32 cellular contexts compared by ENCODE assay signal in the genomic region with DNA sequence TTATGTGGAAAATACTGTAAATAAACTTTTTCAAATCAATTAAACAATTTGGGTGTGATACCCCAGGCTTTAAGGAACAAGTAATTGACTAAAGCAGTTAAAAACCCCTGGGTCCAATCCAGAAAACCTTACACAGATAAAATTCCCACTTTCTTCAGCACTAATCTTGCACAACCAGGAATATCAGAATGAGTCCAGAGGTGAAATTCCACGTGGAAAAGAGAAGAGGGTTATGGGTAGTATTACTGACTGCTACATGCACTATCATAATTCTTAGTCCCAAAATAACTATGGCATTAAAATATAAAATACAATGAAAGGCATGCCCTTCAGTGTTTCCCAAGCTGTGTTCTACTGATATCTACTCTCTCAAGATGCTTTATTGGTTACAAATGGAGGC.
"Had no signal": no experiment of that assay in that cellular context is flagged by ENCODE, and none has a peak within 500 bp of the region (broad histone marks: within the 10 kb centered on the region; RNA-seq: fewer than 3 reads in every experiment).

No MANE protein-coding gene starts in this region.

- H3K27ac ChIP-seq: KMS-11 had no signal

- H3K9ac ChIP-seq: KMS-11 had no signal

- DNase-seq: Karpas-422, Kasumi-1, MG63, MM.1S, MV-4-11, NCI-H1048, NCI-H1092, NCI-H1092 treated with DMSO at 0.1 percent for 48 hours, NCI-H1105, NCI-H1417 treated with DMSO at 0.1 percent for 48 hours, NCI-H1436, NCI-H1436 treated with DMSO at 0.1 percent for 48 hours, NCI-H146, NCI-H1694, NCI-H1694 treated with DMSO at 0.1 percent for 48 hours, NCI-H187, NCI-H187 treated with DMSO at 0.1 percent for 48 hours, NCI-H1930, NCI-H2029, NCI-H2029 treated with DMSO at 0.1 percent for 48 hours, NCI-H2081, NCI-H2081 treated with DMSO at 0.1 percent for 48 hours, NCI-H2107, NCI-H2171, NCI-H2171 treated with DMSO at 0.1 percent for 48 hours, NCI-H2227 treated with DMSO at 0.1 percent for 48 hours, NCI-H226, NCI-H345, NCI-H446, NCI-H446 treated with DMSO at 0.1 percent for 48 hours, NCI-H510A had no signal

- H3K36me3 ChIP-seq: MG63 had no signal

- H3K9me3 ChIP-seq: MG63 had no signal

- H3K27me3 ChIP-seq: MG63 had no signal

- H3K4me2 ChIP-seq: KMS-11 had no signal

- H3K4me3 ChIP-seq: MG63 had no signal
